Comparison of ENCODE assay signal across 9 cellular contexts in the genomic region with DNA sequence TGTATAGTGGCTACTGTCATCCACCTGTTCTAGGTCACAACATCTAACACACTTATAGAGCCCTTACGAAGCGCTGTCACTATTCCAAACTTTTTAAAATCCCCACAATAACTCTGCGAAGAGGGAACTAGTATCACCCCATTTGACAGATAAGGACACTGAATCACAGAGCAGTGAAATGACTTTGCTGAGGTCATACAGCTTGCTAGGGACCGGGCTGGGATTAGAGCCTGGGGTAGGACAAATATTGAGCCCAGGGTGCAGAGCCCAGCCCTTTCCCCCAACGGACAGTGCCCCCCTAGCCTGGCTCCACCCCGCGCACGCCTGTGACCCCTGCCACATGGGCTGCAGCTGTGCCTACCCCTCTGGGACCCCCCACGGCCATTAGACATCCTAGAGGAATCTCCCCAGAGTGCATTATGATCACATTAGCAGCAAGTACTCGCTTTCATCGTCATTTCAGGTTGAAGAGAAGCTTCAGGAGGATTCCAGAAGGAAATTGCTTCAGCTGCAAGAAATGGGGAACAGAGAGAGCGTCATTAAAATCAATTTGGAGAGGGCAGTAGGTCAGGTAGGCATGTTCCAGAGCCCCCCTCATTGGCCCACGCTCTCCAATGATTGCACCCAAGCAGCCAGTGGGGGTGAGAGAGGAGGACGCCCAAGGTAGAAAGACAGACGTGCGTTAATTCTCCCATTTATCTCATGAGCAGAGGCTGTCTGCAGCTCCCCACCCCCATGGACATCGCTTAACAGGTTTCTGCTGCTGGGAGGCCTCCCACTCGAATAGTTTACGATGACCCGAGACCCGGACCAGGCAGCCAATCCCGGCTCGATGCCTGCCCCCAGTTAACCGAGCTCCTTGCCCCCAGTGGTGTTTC.
DNase-seq lines count a peak whose midpoint lies in the region; ATAC-seq, FAIRE-seq and TF ChIP-seq lines count a peak whose summit lies in the region.
"Had no signal": no experiment of that assay in that cellular context is flagged by ENCODE, and none has a peak within 500 bp of the region (broad histone marks: within the 10 kb centered on the region; RNA-seq: fewer than 3 reads in every experiment).

No MANE protein-coding gene starts in this region.

- no TSS peak for BruUV-seq in A673 (replicated peaks; lab: Mats Ljungman, UMichigan)

- TF ChIP-seq EP300 in A549 (IDR thresholded peaks at IDR 0.05) = no peak

- H3K27me3 ChIP-seq in body of pancreas (no peaks in the 10 kb centered on the region), lower lobe of right lung (ENCODE audit: low read depth) (no peaks in the 10 kb centered on the region), heart left ventricle (no peaks in the 10 kb centered on the region), A673 (replicated peaks; ENCODE audit: insufficient read depth, low read depth, low read length, poor library complexity) (no peaks in the 10 kb centered on the region)

- no peak for TF ChIP-seq RAD21 in A549 (conservative IDR thresholded peaks at IDR 0.05 in 1 of 2, IDR thresholded peaks at IDR 0.05 in 1 of 2)

- no peak for TF ChIP-seq POLR2A in A549 (IDR thresholded peaks at IDR 0.05; ENCODE audit: low read length)
- TF ChIP-seq POLR2A in body of pancreas (IDR thresholded peaks at IDR 0.05) = no peak
- no peak for TF ChIP-seq POLR2A in heart left ventricle (IDR thresholded peaks at IDR 0.05)

- H3K9me3 ChIP-seq in A549 (peaks cover 16% of the 10 kb centered on the region; the same call in 2 of the 3 replicates), body of pancreas (no peaks in the 10 kb centered on the region), lower lobe of right lung (no peaks in the 10 kb centered on the region), heart left ventricle (peaks cover 0 to 14% (median 4%) of the 10 kb centered on the region in 12 donors), A673 (ENCODE audit: low read depth, low read length, poor library complexity, severe bottlenecking) (no peaks in the 10 kb centered on the region)

- DNase-seq in A549 (ENCODE audit: low read depth in 1 of 2, low spot score in 1 of 2) = no peak
- peak; percentile 61 for DNase-seq in NCI-H2227 (lab: John Stamatoyannopoulos, UW; ENCODE audit: unreplicated experiment)
- DNase-seq in body of pancreas = no peak
- no peak for DNase-seq in lower lobe of right lung
- DNase-seq in H4 (ENCODE audit: low spot score) = no peak
- DNase-seq in SHP77 treated with DMSO at 0.1 percent for 48 hours (lab: John Stamatoyannopoulos, UW) = no peak
- no peak for DNase-seq in heart left ventricle
- no peak for DNase-seq in A673 (ENCODE audit: low spot score)

- H3K27ac ChIP-seq in A549 (peak overlapping the region; percentile 78 to 87), body of pancreas (peak overlapping the region in 3 of 4 donors; percentile 66 to 87 (median 83)), lower lobe of right lung (no peak overlapping the region), heart left ventricle (no peak overlapping the region), A673 (ENCODE audit: low read depth, low read length, poor library complexity, severe bottlenecking) (no peak overlapping the region)
- H3K27ac ChIP-seq: coronary artery had no signal

- CTCF ChIA-PET in A549 (lab: Yijun Ruan, JAX) (interaction anchor here (0.7 to 4.6 kb wide), 46 partner anchors 9 to 605 kb away, joined by 3 to 150 read pairs (median 6); partner anchors contain the start of genes CTRC, EFHD2 and TMEM51), A673 (lab: Charles Lee) (interaction anchor here (0.5 to 2.3 kb wide), 5 partner anchors 9 to 981 kb away, joined by 3 to 29 read pairs (median 5); no protein-coding TSS in a partner anchor)

- POLR2A ChIA-PET in A549 (lab: Yijun Ruan, JAX) = interaction anchor here (1.2 to 1.8 kb wide), 3 partner anchors 86 to 107 kb away, joined by 3 to 11 read pairs (median 6); partner anchors contain the start of gene EFHD2
- POLR2A ChIA-PET in A673 (lab: Charles Lee; ENCODE audit: low non-redundant PET) = interaction anchor here (0.7 kb wide), 1 partner anchor 631 kb away, joined by 4 read pairs; no protein-coding TSS in a partner anchor

- ATAC-seq in A549 (peak; percentile 9 to 37; a peak in 3 of 6 replicates), body of pancreas (no peak), lower lobe of right lung (peak; percentile 11), heart left ventricle (no peak)

- no peak for FAIRE-seq in A549 (lab: Jason Lieb, UNC)

- H3K36me3 ChIP-seq in body of pancreas (replicated peaks in 1 of 2; ENCODE audit: insufficient read depth in 1 of 2, low read depth in 2 of 2) = no peaks in the 10 kb centered on the region
- H3K36me3 ChIP-seq in lower lobe of right lung = no peaks in the 10 kb centered on the region
- no peaks in the 10 kb centered on the region for H3K36me3 ChIP-seq in heart left ventricle
- no peaks in the 10 kb centered on the region for H3K36me3 ChIP-seq in A673 (ENCODE audit: insufficient read depth, low read length, poor library complexity, severe bottlenecking)

- H3K4me2 ChIP-seq in A549 = peak overlapping the region; percentile 58

- TF ChIP-seq CTCF in A549 (IDR thresholded peaks at IDR 0.05) = no peak
- no peak for TF ChIP-seq CTCF in body of pancreas (IDR thresholded peaks at IDR 0.05)
- no peak for TF ChIP-seq CTCF in lower lobe of right lung (IDR thresholded peaks at IDR 0.05)
- no peak for TF ChIP-seq CTCF in heart left ventricle (IDR thresholded peaks at IDR 0.05)
- TF ChIP-seq CTCF in A673 (conservative IDR thresholded peaks at IDR 0.05; ENCODE audit: low read depth, low read length) = no peak

- WGBS in A549 (ENCODE audit: missing lambda C conversion rate) = 68% methylated on average over 24 of the region's 24 CpGs
- WGBS in body of pancreas, 2 donors = 71 to 72% methylated on average over 20 to 24 of the region's 24 CpGs
- WGBS in heart left ventricle, 4 donors = 71 to 77% (median 75%) methylated on average over 24 of the region's 24 CpGs

- peaks cover 18% of the 10 kb centered on the region for H3K4me1 ChIP-seq in A549
- H3K4me1 ChIP-seq in body of pancreas = peaks cover 26% of the 10 kb centered on the region
- peaks cover 20% of the 10 kb centered on the region for H3K4me1 ChIP-seq in lower lobe of right lung
- peaks cover 2 to 28% (median 16%) of the 10 kb centered on the region in 12 donors for H3K4me1 ChIP-seq in heart left ventricle
- peaks cover 47% of the 10 kb centered on the region for H3K4me1 ChIP-seq in A673 (ENCODE audit: insufficient read depth, low read length, poor library complexity, severe bottlenecking)

- intact Hi-C loops in body of pancreas (cut with DNase I) = loop anchor here (5.0 kb wide), 1 partner anchor 103 kb away; no protein-coding TSS in a partner anchor
- intact Hi-C loops in lower lobe of right lung (cut with DNase I) = no loop called here
- intact Hi-C loops in heart left ventricle (cut with DNase I) = loop anchor here (1.0 to 10.0 kb wide), 7 partner anchors 107 to 201 kb away; partner anchors contain the start of genes CASP9 (in 1 of the 10) and DNAJC16 (in 1 of the 10)
- intact Hi-C loops in A673 (cut with micrococcal nuclease; ENCODE audit: unreplicated experiment) = loop anchor here (1.0 to 5.0 kb wide), 3 partner anchors 88 to 178 kb away; no protein-coding TSS in a partner anchor

- no peak overlapping the region for H3K4me3 ChIP-seq in A549
- no peak overlapping the region for H3K4me3 ChIP-seq in body of pancreas
- H3K4me3 ChIP-seq in lower lobe of right lung = no peak overlapping the region
- H3K4me3 ChIP-seq in heart left ventricle = no peak overlapping the region
- no peak overlapping the region for H3K4me3 ChIP-seq in A673 (ENCODE audit: low read depth, low read length, poor library complexity, severe bottlenecking)
- H3K4me3 ChIP-seq: coronary artery had no signal

TF ChIP-seq in A549, 52 proteins besides CTCF, POLR2A, EP300 and RAD21:
- TF ChIP-seq NR3C1 (IDR thresholded peaks at IDR 0.05) = no peak
- no peak for TF ChIP-seq HDAC2 (IDR thresholded peaks at IDR 0.05)
- no peak for TF ChIP-seq ZNF302 (CRISPR knock-in tag; IDR thresholded peaks at IDR 0.05)
- TF ChIP-seq FOXS1 (CRISPR knock-in tag; IDR thresholded peaks at IDR 0.05) = no peak
- TF ChIP-seq NPAS2 (CRISPR knock-in tag; IDR thresholded peaks at IDR 0.05; ENCODE audit: borderline replicate concordance) = no peak
- TF ChIP-seq ZFP36 (IDR thresholded peaks at IDR 0.05; ENCODE audit: borderline replicate concordance, partially characterized antibody) = no peak
- no peak for TF ChIP-seq RCOR1 (IDR thresholded peaks at IDR 0.05; ENCODE audit: low read depth, low read length)
- TF ChIP-seq TP53 (CRISPR knock-in tag; IDR thresholded peaks at IDR 0.05) = no peak
- TF ChIP-seq ZSCAN20 (CRISPR knock-in tag; IDR thresholded peaks at IDR 0.05) = no peak
- TF ChIP-seq MAFK (IDR thresholded peaks at IDR 0.05; ENCODE audit: partially characterized antibody) = no peak
- TF ChIP-seq RFX5 (IDR thresholded peaks at IDR 0.05) = no peak
- TF ChIP-seq BCL3 (IDR thresholded peaks at IDR 0.05) = no peak

Comparison
In these comparisons a context has a peak if more than half of its experiments do, and no peak if none do; other contexts are left out.
1. ATAC-seq: peak in A549 (2 of 2) and lower lobe of right lung (2 of 2); none in body of pancreas (single experiment) and heart left ventricle (0 of 4).
2. H3K27ac ChIP-seq: peak in A549 (2 of 2) and body of pancreas (3 of 4); none in lower lobe of right lung (single experiment), heart left ventricle (0 of 12) and A673 (single experiment).